ENCODE assay signal across 27 cellular contexts in genomic region chr18:74977041-74977440, GRCh38.
"Had no signal": no experiment of that assay in that cellular context is flagged by ENCODE, and none has a peak within 500 bp of the region (broad histone marks: within the 10 kb centered on the region; RNA-seq: fewer than 3 reads in every experiment).

No MANE protein-coding gene starts in this region.

- H3K36me3 ChIP-seq: lower lobe of right lung, neural progenitor cell, right lobe of liver, upper lobe of left lung, vagina had no signal

- H3K4me1 ChIP-seq: lower lobe of right lung, neural progenitor cell, parathyroid adenoma, psoas muscle, right atrium auricular region, tibial nerve, vagina had no signal

- H3K79me2 ChIP-seq: parathyroid adenoma had no signal

- H3K9me3 ChIP-seq: left lung, lower lobe of right lung, neutrophil, psoas muscle, right atrium auricular region, right lobe of liver, tibial nerve, upper lobe of left lung, vagina had no signal

- H3K27me3 ChIP-seq: left lung, neural progenitor cell, neutrophil, right atrium auricular region, right lobe of liver, tibial nerve, upper lobe of left lung, vagina had no signal

- ATAC-seq: left lung; lower lobe of right lung; naive thymus-derived CD8-positive, alpha-beta T cell; psoas muscle; stimulated activated memory B cell treated with anti-CD40 and anti-IgM and Interleukin-4, amounts not matched to agents 10 μg/mL and 1 μg/mL and 100 μg/mL, for 72 hours; stimulated activated naive CD8-positive, alpha-beta T cell treated with anti-CD3 and anti-CD28 coated beads, Interleukin-15, amount 100 ng/mL, for 72 hours had no signal

- H3K4me3 ChIP-seq: left lung, lower lobe of right lung, neural progenitor cell, psoas muscle, right atrium auricular region, right lobe of liver, smooth muscle cell, tibial nerve, upper lobe of left lung, vagina had no signal

- DNase-seq: immature natural killer cell; kidney; left colon; left lung; lower lobe of right lung; mammary epithelial cell; mesenchymal stem cell; naive thymus-derived CD8-positive, alpha-beta T cell; occipital lobe; psoas muscle; stimulated activated CD4-positive, alpha-beta T cell treated with anti-CD3 and anti-CD28 coated beads, Interleukin-1b, Interleukin-23, amount 100 ng/mL, for 48 hours; stimulated activated CD4-positive, alpha-beta T cell treated with anti-CD3 and anti-CD28 coated beads, Interleukin-2, amount 100 ng/mL, for 48 hours; stimulated activated CD4-positive, alpha-beta T cell treated with anti-CD3 and anti-CD28 coated beads, Interleukin-4, amount 100 ng/mL, for 4 hours; stimulated activated CD8-positive, alpha-beta memory T cell treated with anti-CD3 and anti-CD28 coated beads, Interleukin-4, amount 100 ng/mL, for 48 hours; stimulated activated naive CD4-positive, alpha-beta T cell treated with Interleukin-2 at 50 U/mL for 16 hours; stimulated activated naive CD8-positive, alpha-beta T cell treated with anti-CD3 and anti-CD28 coated beads, Interleukin-15, amount 100 ng/mL, for 72 hours; substantia nigra; upper lobe of left lung had no signal

- H3K9ac ChIP-seq: neural progenitor cell, parathyroid adenoma had no signal

- H3K27ac ChIP-seq: left lung, lower lobe of right lung, neural progenitor cell, neutrophil, parathyroid adenoma, psoas muscle, right atrium auricular region, right lobe of liver, tibial nerve, upper lobe of left lung, vagina had no signal

- H3K4me2 ChIP-seq: neural progenitor cell, smooth muscle cell had no signal

- H2AFZ ChIP-seq: neural progenitor cell, parathyroid adenoma had no signal
